In genomic region chr1:10975567-10976326, GRCh38 we compare ENCODE assay signal across 9 cellular contexts. TPM values are rescaled to one million over a fixed set of nuclear protein-coding genes. Genes with fewer than 3 reads are reported as not detected.
DNase-seq lines count a peak whose midpoint lies in the region; ATAC-seq, FAIRE-seq and TF ChIP-seq lines count a peak whose summit lies in the region.
"Had no signal": no experiment of that assay in that cellular context is flagged by ENCODE, and none has a peak within 500 bp of the region (broad histone marks: within the 10 kb centered on the region; RNA-seq: fewer than 3 reads in every experiment).

No MANE protein-coding gene starts in this region.

- no peak; the same call in 1 of the 2 replicates for TF ChIP-seq RAD21 in Ishikawa (IDR thresholded peaks at IDR 0.05; ENCODE audit: low read depth)

- TF ChIP-seq CTCF in AG10803 (conservative IDR thresholded peaks at IDR 0.05; ENCODE audit: low read length) (no peak), bronchial epithelial cell (IDR thresholded peaks at IDR 0.05; ENCODE audit: insufficient read depth, low read length, severe bottlenecking) (no peak)

- no peak for ATAC-seq in activated CD4-positive, CD25-positive, alpha-beta regulatory T cell treated with anti-CD3 and anti-CD28 coated beads, Interleukin-2, amount 50 U/mL, for 24 hours
- ATAC-seq in GM19023 (IDR thresholded peaks at IDR 0.05; ENCODE audit: unreplicated experiment) = no peak

- peak; percentile 36 for FAIRE-seq in bronchial epithelial cell (lab: Jason Lieb, UNC)

- no peaks in the 10 kb centered on the region for H3K36me3 Mint-ChIP-seq in activated naive CD4-positive, alpha-beta T cell treated with anti-CD3 and anti-CD28 coated beads for 36 hours (ENCODE audit: low read depth)

- no peak overlapping the region for H3K27ac Mint-ChIP-seq in activated naive CD4-positive, alpha-beta T cell treated with anti-CD3 and anti-CD28 coated beads for 36 hours

- H3K27me3 ChIP-seq in bronchial epithelial cell (ENCODE audit: control insufficient read depth, insufficient read depth, low read length) = peaks cover 2% of the 10 kb centered on the region
- H3K27me3 ChIP-seq: cardiac muscle cell had no signal

- TF ChIP-seq EP300 in Ishikawa (IDR thresholded peaks at IDR 0.05; ENCODE audit: borderline replicate concordance) = no peak

- H3K4me1 Mint-ChIP-seq in activated naive CD4-positive, alpha-beta T cell treated with anti-CD3 and anti-CD28 coated beads for 36 hours (ENCODE audit: low read depth) = no peaks in the 10 kb centered on the region

- H3K36me3 ChIP-seq in bronchial epithelial cell (ENCODE audit: control insufficient read depth, insufficient read depth, low read length) = no peaks in the 10 kb centered on the region
- H3K36me3 ChIP-seq: cardiac muscle cell had no signal

- H3K4me3 Mint-ChIP-seq in activated naive CD4-positive, alpha-beta T cell treated with anti-CD3 and anti-CD28 coated beads for 36 hours = no peak overlapping the region

- H3K4me3 ChIP-seq in AG10803 (ENCODE audit: low read length) = no peak overlapping the region
- H3K4me3 ChIP-seq in bronchial epithelial cell (ENCODE audit: low read depth, low read length) = no peak overlapping the region
- H3K4me3 ChIP-seq: cardiac muscle cell had no signal

- CTCF ChIA-PET in activated naive CD4-positive, alpha-beta T cell treated with anti-CD3 and anti-CD28 coated beads for 36 hours (lab: Charles Lee) = interaction anchor here (1.2 kb wide), 1 partner anchor 12 kb away, joined by 4 read pairs; no protein-coding TSS in a partner anchor

- H3K9me3 Mint-ChIP-seq in activated naive CD4-positive, alpha-beta T cell treated with anti-CD3 and anti-CD28 coated beads for 36 hours = no peaks in the 10 kb centered on the region

- intact Hi-C loops in activated naive CD4-positive, alpha-beta T cell treated with anti-CD3 and anti-CD28 coated beads for 36 hours (cut with micrococcal nuclease) = no loop called here

- H3K27me3 Mint-ChIP-seq in activated naive CD4-positive, alpha-beta T cell treated with anti-CD3 and anti-CD28 coated beads for 36 hours (ENCODE audit: low read depth) = peaks cover 13% of the 10 kb centered on the region

- DNase-seq in AG10803 (ENCODE audit: low read depth) (peak; percentile 93), bronchial epithelial cell (ENCODE audit: low read depth) (peak; percentile 71), mucosa of gallbladder (ENCODE audit: low spot score) (peak; percentile 67)
- DNase-seq in activated CD4-positive, alpha-beta T cell treated with anti-CD3 and anti-CD28 coated beads, Interleukin-2, amount 50 U/mL, for 4 hours = no peak
- DNase-seq in activated naive CD4-positive, alpha-beta T cell treated with anti-CD3 and anti-CD28 coated beads for 36 hours = no peak

TF ChIP-seq in Ishikawa, 13 proteins besides CTCF, POLR2A, EP300 and RAD21:
- TF ChIP-seq EGR1 (IDR thresholded peaks at IDR 0.05) = no peak
- no peak for TF ChIP-seq TAF1 (IDR thresholded peaks at IDR 0.05; ENCODE audit: low read depth)
- no peak for TF ChIP-seq NFIC (IDR thresholded peaks at IDR 0.05)
- TF ChIP-seq FOXM1 (IDR thresholded peaks at IDR 0.05; ENCODE audit: borderline replicate concordance, low read depth) = no peak
- no peak for TF ChIP-seq CREB1 (IDR thresholded peaks at IDR 0.05; ENCODE audit: low read depth)
- peak; percentile 59 for TF ChIP-seq TEAD4 (IDR thresholded peaks at IDR 0.05)
- TF ChIP-seq YY1 (IDR thresholded peaks at IDR 0.05; ENCODE audit: low read depth) = no peak
- peak; percentile 89 for TF ChIP-seq MAX (IDR thresholded peaks at IDR 0.05)
- TF ChIP-seq REST (IDR thresholded peaks at IDR 0.05; ENCODE audit: low read depth) = no peak
- no peak for TF ChIP-seq ZBTB7A (IDR thresholded peaks at IDR 0.05; ENCODE audit: low read depth)
- peak; percentile 88 for TF ChIP-seq USF1 (IDR thresholded peaks at IDR 0.05)
- peak; percentile 28; the same call in 1 of the 2 replicates for TF ChIP-seq TCF12 (IDR thresholded peaks at IDR 0.05; ENCODE audit: low read depth)
- TF ChIP-seq CEBPB (IDR thresholded peaks at IDR 0.05) = no peak

RNA-seq across cellular contexts. Expression of gene TARDBP, which starts 36.7 kb away (rescaled TPM):
- total RNA-seq in bronchial epithelial cell (79.0 and 99.9 TPM in 2 replicates), mucosa of gallbladder (143 TPM)
- 100 to 1,000 TPM; 158 to 159 TPM for total RNA-seq in activated naive CD4-positive, alpha-beta T cell treated with anti-CD3 and anti-CD28 coated beads for 36 hours

Comparison
In these comparisons a context has a peak if more than half of its experiments do, and no peak if none do; other contexts are left out.
1. DNase-seq: peak in AG10803 (single experiment), bronchial epithelial cell (single experiment) and mucosa of gallbladder (single experiment); none in activated CD4-positive, alpha-beta T cell treated with anti-CD3 and anti-CD28 coated beads, Interleukin-2, amount 50 U/mL, for 4 hours (0 of 2) and activated naive CD4-positive, alpha-beta T cell treated with anti-CD3 and anti-CD28 coated beads for 36 hours (single experiment).